Comparison of ENCODE assay signal across 1 cellular context in genomic region chr17:81142301-81143199, GRCh38.
TF ChIP-seq lines count a peak whose summit lies in the region.

No MANE protein-coding gene starts in this region.

TF ChIP-seq in HepG2, 621 proteins besides CTCF, POLR2A, EP300 and RAD21 (continued from another document and continues in another):
- TF ChIP-seq, protein P1, sequence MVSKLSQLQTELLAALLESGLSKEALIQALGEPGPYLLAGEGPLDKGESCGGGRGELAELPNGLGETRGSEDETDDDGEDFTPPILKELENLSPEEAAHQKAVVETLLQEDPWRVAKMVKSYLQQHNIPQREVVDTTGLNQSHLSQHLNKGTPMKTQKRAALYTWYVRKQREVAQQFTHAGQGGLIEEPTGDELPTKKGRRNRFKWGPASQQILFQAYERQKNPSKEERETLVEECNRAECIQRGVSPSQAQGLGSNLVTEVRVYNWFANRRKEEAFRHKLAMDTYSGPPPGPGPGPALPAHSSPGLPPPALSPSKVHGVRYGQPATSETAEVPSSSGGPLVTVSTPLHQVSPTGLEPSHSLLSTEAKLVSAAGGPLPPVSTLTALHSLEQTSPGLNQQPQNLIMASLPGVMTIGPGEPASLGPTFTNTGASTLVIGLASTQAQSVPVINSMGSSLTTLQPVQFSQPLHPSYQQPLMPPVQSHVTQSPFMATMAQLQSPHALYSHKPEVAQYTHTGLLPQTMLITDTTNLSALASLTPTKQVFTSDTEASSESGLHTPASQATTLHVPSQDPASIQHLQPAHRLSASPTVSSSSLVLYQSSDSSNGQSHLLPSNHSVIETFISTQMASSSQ (IDR thresholded peaks at IDR 0.05; ENCODE audit: low read depth) = no peak
- TF ChIP-seq, protein P1 (CRISPR knock-in tag; IDR thresholded peaks at IDR 0.05; ENCODE audit: borderline replicate concordance) = 0 out of 2 replicates have a peak, but pooled peaks have one; percentile 5
- TF ChIP-seq ARHGAP35 (CRISPR knock-in tag; IDR thresholded peaks at IDR 0.05; ENCODE audit: borderline replicate concordance) (no peak), ELF3 (CRISPR knock-in tag; IDR thresholded peaks at IDR 0.05) (peak; percentile 45; the same call in 1 of the 2 replicates), ATAD3A (CRISPR knock-in tag; IDR thresholded peaks at IDR 0.05) (no peak), ATRX (CRISPR knock-in tag; IDR thresholded peaks at IDR 0.05; ENCODE audit: borderline replicate concordance) (no peak), ZNF746 (CRISPR knock-in tag; IDR thresholded peaks at IDR 0.05) (no peak), GATA4 (IDR thresholded peaks at IDR 0.05; ENCODE audit: borderline replicate concordance, low read depth) (no peak), THAP11 (CRISPR knock-in tag; IDR thresholded peaks at IDR 0.05) (0 out of 2 replicates have a peak, but pooled peaks have one; percentile 38), XRCC5 (optimal IDR thresholded peaks at IDR 0.05; ENCODE audit: low read length) (peak; percentile 45), ZNF570 (CRISPR knock-in tag; IDR thresholded peaks at IDR 0.05; ENCODE audit: borderline replicate concordance) (no peak), ATF2 (CRISPR knock-in tag; IDR thresholded peaks at IDR 0.05) (peak; percentile 59; the same call in 1 of the 2 replicates), TP53 (CRISPR knock-in tag; conservative IDR thresholded peaks at IDR 0.05) (no peak), ZNF414 (CRISPR knock-in tag; IDR thresholded peaks at IDR 0.05) (peak; percentile 59; the same call in 1 of the 2 replicates), ZNF3 (CRISPR knock-in tag; IDR thresholded peaks at IDR 0.05) (no peak), SNAPC4 (CRISPR knock-in tag; IDR thresholded peaks at IDR 0.05) (no peak), ZNF850 (CRISPR knock-in tag; conservative IDR thresholded peaks at IDR 0.05) (no peak), SOX6 (IDR thresholded peaks at IDR 0.05) (no peak), SOX6 (CRISPR knock-in tag; IDR thresholded peaks at IDR 0.05) (peak; percentile 47), PBX2 (CRISPR knock-in tag; IDR thresholded peaks at IDR 0.05) (no peak), ZBTB44 (CRISPR knock-in tag; IDR thresholded peaks at IDR 0.05) (no peak), ZNF251 (CRISPR knock-in tag; IDR thresholded peaks at IDR 0.05) (no peak), SRY (CRISPR knock-in tag; IDR thresholded peaks at IDR 0.05) (no peak), GPN1 (CRISPR knock-in tag; IDR thresholded peaks at IDR 0.05; ENCODE audit: borderline replicate concordance) (0 out of 2 replicates have a peak, but pooled peaks have one; percentile 26), PITX1 (CRISPR knock-in tag; IDR thresholded peaks at IDR 0.05) (no peak), SMAD1 (CRISPR knock-in tag; IDR thresholded peaks at IDR 0.05; ENCODE audit: borderline replicate concordance, low read depth) (0 out of 2 replicates have a peak, but pooled peaks have one; percentile 51), ZNF691 (CRISPR knock-in tag; IDR thresholded peaks at IDR 0.05; ENCODE audit: borderline replicate concordance, low read depth) (peak; percentile 38; the same call in 1 of the 2 replicates), ZC3H4 (CRISPR knock-in tag; IDR thresholded peaks at IDR 0.05; ENCODE audit: borderline replicate concordance) (no peak), MAFF (IDR thresholded peaks at IDR 0.05; ENCODE audit: low read depth, low read length) (no peak)
- TF ChIP-seq, protein P2, sequence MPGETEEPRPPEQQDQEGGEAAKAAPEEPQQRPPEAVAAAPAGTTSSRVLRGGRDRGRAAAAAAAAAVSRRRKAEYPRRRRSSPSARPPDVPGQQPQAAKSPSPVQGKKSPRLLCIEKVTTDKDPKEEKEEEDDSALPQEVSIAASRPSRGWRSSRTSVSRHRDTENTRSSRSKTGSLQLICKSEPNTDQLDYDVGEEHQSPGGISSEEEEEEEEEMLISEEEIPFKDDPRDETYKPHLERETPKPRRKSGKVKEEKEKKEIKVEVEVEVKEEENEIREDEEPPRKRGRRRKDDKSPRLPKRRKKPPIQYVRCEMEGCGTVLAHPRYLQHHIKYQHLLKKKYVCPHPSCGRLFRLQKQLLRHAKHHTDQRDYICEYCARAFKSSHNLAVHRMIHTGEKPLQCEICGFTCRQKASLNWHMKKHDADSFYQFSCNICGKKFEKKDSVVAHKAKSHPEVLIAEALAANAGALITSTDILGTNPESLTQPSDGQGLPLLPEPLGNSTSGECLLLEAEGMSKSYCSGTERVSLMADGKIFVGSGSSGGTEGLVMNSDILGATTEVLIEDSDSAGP (CRISPR knock-in tag; IDR thresholded peaks at IDR 0.05; ENCODE audit: borderline replicate concordance) = peak; percentile 86
- TF ChIP-seq, protein P3, sequence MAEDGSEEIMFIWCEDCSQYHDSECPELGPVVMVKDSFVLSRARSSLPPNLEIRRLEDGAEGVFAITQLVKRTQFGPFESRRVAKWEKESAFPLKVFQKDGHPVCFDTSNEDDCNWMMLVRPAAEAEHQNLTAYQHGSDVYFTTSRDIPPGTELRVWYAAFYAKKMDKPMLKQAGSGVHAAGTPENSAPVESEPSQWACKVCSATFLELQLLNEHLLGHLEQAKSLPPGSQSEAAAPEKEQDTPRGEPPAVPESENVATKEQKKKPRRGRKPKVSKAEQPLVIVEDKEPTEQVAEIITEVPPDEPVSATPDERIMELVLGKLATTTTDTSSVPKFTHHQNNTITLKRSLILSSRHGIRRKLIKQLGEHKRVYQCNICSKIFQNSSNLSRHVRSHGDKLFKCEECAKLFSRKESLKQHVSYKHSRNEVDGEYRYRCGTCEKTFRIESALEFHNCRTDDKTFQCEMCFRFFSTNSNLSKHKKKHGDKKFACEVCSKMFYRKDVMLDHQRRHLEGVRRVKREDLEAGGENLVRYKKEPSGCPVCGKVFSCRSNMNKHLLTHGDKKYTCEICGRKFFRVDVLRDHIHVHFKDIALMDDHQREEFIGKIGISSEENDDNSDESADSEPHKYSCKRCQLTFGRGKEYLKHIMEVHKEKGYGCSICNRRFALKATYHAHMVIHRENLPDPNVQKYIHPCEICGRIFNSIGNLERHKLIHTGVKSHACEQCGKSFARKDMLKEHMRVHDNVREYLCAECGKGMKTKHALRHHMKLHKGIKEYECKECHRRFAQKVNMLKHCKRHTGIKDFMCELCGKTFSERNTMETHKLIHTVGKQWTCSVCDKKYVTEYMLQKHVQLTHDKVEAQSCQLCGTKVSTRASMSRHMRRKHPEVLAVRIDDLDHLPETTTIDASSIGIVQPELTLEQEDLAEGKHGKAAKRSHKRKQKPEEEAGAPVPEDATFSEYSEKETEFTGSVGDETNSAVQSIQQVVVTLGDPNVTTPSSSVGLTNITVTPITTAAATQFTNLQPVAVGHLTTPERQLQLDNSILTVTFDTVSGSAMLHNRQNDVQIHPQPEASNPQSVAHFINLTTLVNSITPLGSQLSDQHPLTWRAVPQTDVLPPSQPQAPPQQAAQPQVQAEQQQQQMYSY (CRISPR knock-in tag; IDR thresholded peaks at IDR 0.05) = no peak
